17 cellular contexts compared by ENCODE assay signal in genomic region chr14:76784266-76784874, GRCh38. TPM values are rescaled to one million over a fixed set of nuclear protein-coding genes. Genes with fewer than 3 reads are reported as not detected.
A peak's percentile ranks its signal among the peaks of the same experiment; 100 is the strongest.
DNase-seq lines count a peak whose midpoint lies in the region; ATAC-seq and TF ChIP-seq lines count a peak whose summit lies in the region.
"Had no signal": no experiment of that assay in that cellular context is flagged by ENCODE, and none has a peak within 500 bp of the region (broad histone marks: within the 10 kb centered on the region; RNA-seq: fewer than 3 reads in every experiment).

No MANE protein-coding gene starts in this region.

- peaks cover 0 to 7% of the 10 kb centered on the region in 2 donors for H3K36me3 Mint-ChIP-seq in activated T-cell treated with anti-CD3 and anti-CD28 coated beads, Interleukin-2, amount 50 U/mL, for 72 hours (ENCODE audit: insufficient read depth in 2 of 2)
- H3K36me3 Mint-ChIP-seq in activated CD8-positive, alpha-beta memory T cell treated with anti-CD3 and anti-CD28 coated beads, Interleukin-2, amount 10 ng/mL, durations not matched to agents 7 days and 5 days: peaks cover 2% of the 10 kb centered on the region
- H3K36me3 Mint-ChIP-seq in progenitor cell of endocrine pancreas (ENCODE audit: insufficient read depth): peaks cover 40% of the 10 kb centered on the region

- peaks cover 0 to 63% of the 10 kb centered on the region in 2 donors for H3K4me1 ChIP-seq in right atrium auricular region
- H3K4me1 ChIP-seq: neural progenitor cell had no signal

- no peaks in the 10 kb centered on the region for H3K9me3 Mint-ChIP-seq in activated T-cell treated with anti-CD3 and anti-CD28 coated beads, Interleukin-2, amount 50 U/mL, for 72 hours
- no peaks in the 10 kb centered on the region for H3K9me3 Mint-ChIP-seq in activated CD8-positive, alpha-beta memory T cell treated with anti-CD3 and anti-CD28 coated beads, Interleukin-2, amount 10 ng/mL, durations not matched to agents 7 days and 5 days (ENCODE audit: low read depth)
- H3K9me3 Mint-ChIP-seq in progenitor cell of endocrine pancreas (ENCODE audit: low read depth): no peaks in the 10 kb centered on the region
- H3K9me3 Mint-ChIP-seq: CD4-positive, CD25-positive, alpha-beta regulatory T cell; central memory CD8-positive, alpha-beta T cell; neural progenitor cell had no signal

- no peak overlapping the region for H3K27ac Mint-ChIP-seq in activated T-cell treated with anti-CD3 and anti-CD28 coated beads, Interleukin-2, amount 50 U/mL, for 72 hours
- no peak overlapping the region for H3K27ac Mint-ChIP-seq in activated CD8-positive, alpha-beta memory T cell treated with anti-CD3 and anti-CD28 coated beads, Interleukin-2, amount 10 ng/mL, durations not matched to agents 7 days and 5 days
- H3K27ac Mint-ChIP-seq in progenitor cell of endocrine pancreas: no peak overlapping the region

- no peak for DNase-seq in activated T-cell treated with anti-CD3 and anti-CD28 coated beads, Interleukin-2, amount 50 U/mL, for 72 hours
- DNase-seq in activated T-cell treated with anti-CD3 and anti-CD28 coated beads, Interleukin-2, amount 50 U/mL, for 48 hours: no peak
- DNase-seq in activated CD8-positive, alpha-beta memory T cell treated with anti-CD3 and anti-CD28 coated beads, Interleukin-2, amount 10 ng/mL, durations not matched to agents 7 days and 5 days: peak; percentile 39
- peak; percentile 59 for DNase-seq in right atrium auricular region (ENCODE audit: low spot score)
- no peak for DNase-seq in substantia nigra (lab: John Stamatoyannopoulos, UW)
- no peak for DNase-seq in activated effector memory CD4-positive, alpha-beta T cell treated with anti-CD3 and anti-CD28 coated beads, Interleukin-2, amount 50 U/mL, for 16 hours
- no peak for DNase-seq in progenitor cell of endocrine pancreas (ENCODE audit: low spot score, unreplicated experiment)

- CTCF ChIA-PET in activated CD8-positive, alpha-beta memory T cell treated with anti-CD3 and anti-CD28 coated beads, Interleukin-2, amount 10 ng/mL, durations not matched to agents 7 days and 5 days (lab: Charles Lee): interaction anchor here (0.5 to 5.9 kb wide), 19 partner anchors 8 to 673 kb away, joined by 3 to 83 read pairs (median 5); partner anchors contain the start of genes ANGEL1 and VASH1

- H3K4me3 Mint-ChIP-seq in activated T-cell treated with anti-CD3 and anti-CD28 coated beads, Interleukin-2, amount 50 U/mL, for 72 hours: no peak overlapping the region
- H3K4me3 Mint-ChIP-seq in activated CD8-positive, alpha-beta memory T cell treated with anti-CD3 and anti-CD28 coated beads, Interleukin-2, amount 10 ng/mL, durations not matched to agents 7 days and 5 days: no peak overlapping the region
- no peak overlapping the region for H3K4me3 Mint-ChIP-seq in progenitor cell of endocrine pancreas (ENCODE audit: low read depth)
- H3K4me3 Mint-ChIP-seq: central memory CD8-positive, alpha-beta T cell; neural progenitor cell had no signal

- H3K4me1 Mint-ChIP-seq in activated T-cell treated with anti-CD3 and anti-CD28 coated beads, Interleukin-2, amount 50 U/mL, for 72 hours (ENCODE audit: low read depth): peaks cover 45% of the 10 kb centered on the region
- H3K4me1 Mint-ChIP-seq in activated CD8-positive, alpha-beta memory T cell treated with anti-CD3 and anti-CD28 coated beads, Interleukin-2, amount 10 ng/mL, durations not matched to agents 7 days and 5 days: peaks cover 42% of the 10 kb centered on the region
- no peaks in the 10 kb centered on the region for H3K4me1 Mint-ChIP-seq in progenitor cell of endocrine pancreas (ENCODE audit: low read depth)

- peak; percentile 9 to 16 for ATAC-seq in activated T-cell treated with anti-CD3 and anti-CD28 coated beads, Interleukin-2, amount 50 U/mL, for 72 hours (replicated peaks in 1 of 2)
- peak; percentile 11 for ATAC-seq in activated CD8-positive, alpha-beta memory T cell treated with anti-CD3 and anti-CD28 coated beads, Interleukin-2, amount 10 ng/mL, durations not matched to agents 7 days and 5 days
- ATAC-seq in GM21786 (IDR thresholded peaks at IDR 0.05; ENCODE audit: unreplicated experiment): no peak

- no peak overlapping the region for H3K4me3 ChIP-seq in right atrium auricular region
- H3K4me3 ChIP-seq: adrenal gland, GM23248, hepatocyte, neural progenitor cell, PC-9, upper lobe of left lung had no signal

- peaks cover 53% of the 10 kb centered on the region for H3K36me3 ChIP-seq in right atrium auricular region
- H3K36me3 ChIP-seq: neural progenitor cell had no signal

- TF ChIP-seq CTCF in right atrium auricular region (IDR thresholded peaks at IDR 0.05) (no peak), progenitor cell of endocrine pancreas (IDR thresholded peaks at IDR 0.05; ENCODE audit: unreplicated experiment) (no peak)

- no peaks in the 10 kb centered on the region for H3K27me3 Mint-ChIP-seq in activated T-cell treated with anti-CD3 and anti-CD28 coated beads, Interleukin-2, amount 50 U/mL, for 72 hours (ENCODE audit: low read depth)
- H3K27me3 Mint-ChIP-seq in activated CD8-positive, alpha-beta memory T cell treated with anti-CD3 and anti-CD28 coated beads, Interleukin-2, amount 10 ng/mL, durations not matched to agents 7 days and 5 days: no peaks in the 10 kb centered on the region
- H3K27me3 Mint-ChIP-seq in progenitor cell of endocrine pancreas: no peaks in the 10 kb centered on the region
- H3K27me3 Mint-ChIP-seq: CD4-positive, CD25-positive, alpha-beta regulatory T cell; central memory CD8-positive, alpha-beta T cell had no signal

- peak overlapping the region; percentile 19 to 77 for H3K27ac ChIP-seq in right atrium auricular region
- H3K27ac ChIP-seq in substantia nigra (ENCODE audit: low read depth, low read length, poor library complexity, severe bottlenecking): peak overlapping the region; percentile 59
- H3K27ac ChIP-seq: adrenal gland, GM23248, hepatocyte, neural progenitor cell, PC-9 had no signal

- no peaks in the 10 kb centered on the region for H3K9me3 ChIP-seq in right atrium auricular region
- H3K9me3 ChIP-seq: adrenal gland, upper lobe of left lung had no signal

- no peaks in the 10 kb centered on the region for H3K27me3 ChIP-seq in right atrium auricular region
- H3K27me3 ChIP-seq: adrenal gland, hepatocyte, neural progenitor cell, upper lobe of left lung had no signal

RNA-seq across cellular contexts. Expression of gene VASH1, which starts 23.1 kb away (rescaled TPM):
- 1 to 10 TPM; 4.4 to 6.1 TPM for total RNA-seq in activated T-cell treated with anti-CD3 and anti-CD28 coated beads, Interleukin-2, amount 50 U/mL, for 72 hours
- 1 to 10 TPM; 3.3 to 8.1 TPM for total RNA-seq in activated CD8-positive, alpha-beta memory T cell treated with anti-CD3 and anti-CD28 coated beads, Interleukin-2, amount 10 ng/mL, durations not matched to agents 7 days and 5 days
- total RNA-seq in right atrium auricular region: 10 to 100 TPM; 14.3 to 26.1 TPM
- total RNA-seq in progenitor cell of endocrine pancreas: 37.1 and 43.2 TPM in 2 replicates

RNA-seq across cellular contexts. Expression of gene ANGEL1, which starts 28.3 kb away (rescaled TPM):
- 10 to 100 TPM; 15.0 to 21.6 TPM for total RNA-seq in activated T-cell treated with anti-CD3 and anti-CD28 coated beads, Interleukin-2, amount 50 U/mL, for 72 hours
- total RNA-seq in activated CD8-positive, alpha-beta memory T cell treated with anti-CD3 and anti-CD28 coated beads, Interleukin-2, amount 10 ng/mL, durations not matched to agents 7 days and 5 days: 10 to 100 TPM; 12.9 to 14.6 TPM
- 10 to 100 TPM; 19.6 to 23.6 TPM for total RNA-seq in right atrium auricular region
- 121 and 129 TPM in 2 replicates for total RNA-seq in progenitor cell of endocrine pancreas

RNA-seq across cellular contexts. Expression of gene LRRC74A, which starts 41.8 kb away (rescaled TPM):
- not detected for total RNA-seq in activated T-cell treated with anti-CD3 and anti-CD28 coated beads, Interleukin-2, amount 50 U/mL, for 72 hours
- not detected for total RNA-seq in activated CD8-positive, alpha-beta memory T cell treated with anti-CD3 and anti-CD28 coated beads, Interleukin-2, amount 10 ng/mL, durations not matched to agents 7 days and 5 days
- total RNA-seq in right atrium auricular region: not detected
- not detected in 2 replicates for total RNA-seq in progenitor cell of endocrine pancreas
- total RNA-seq: adrenal gland; CD4-positive, CD25-positive, alpha-beta regulatory T cell; GM23248; hepatocyte; PC-9; renal cortical epithelial cell; upper lobe of left lung had no signal

Comparison
In these comparisons a context has a peak if more than half of its experiments do, and no peak if none do; other contexts are left out.
1. DNase-seq: peak in activated CD8-positive, alpha-beta memory T cell treated with anti-CD3 and anti-CD28 coated beads, Interleukin-2, amount 10 ng/mL, durations not matched to agents 7 days and 5 days (single experiment) and right atrium auricular region (single experiment); none in activated T-cell treated with anti-CD3 and anti-CD28 coated beads, Interleukin-2, amount 50 U/mL, for 72 hours (0 of 2), activated T-cell treated with anti-CD3 and anti-CD28 coated beads, Interleukin-2, amount 50 U/mL, for 48 hours (0 of 2), substantia nigra (0 of 49), activated effector memory CD4-positive, alpha-beta T cell treated with anti-CD3 and anti-CD28 coated beads, Interleukin-2, amount 50 U/mL, for 16 hours (single experiment) and progenitor cell of endocrine pancreas (single experiment).